Comparison of ENCODE assay signal across 8 cellular contexts in the genomic region with DNA sequence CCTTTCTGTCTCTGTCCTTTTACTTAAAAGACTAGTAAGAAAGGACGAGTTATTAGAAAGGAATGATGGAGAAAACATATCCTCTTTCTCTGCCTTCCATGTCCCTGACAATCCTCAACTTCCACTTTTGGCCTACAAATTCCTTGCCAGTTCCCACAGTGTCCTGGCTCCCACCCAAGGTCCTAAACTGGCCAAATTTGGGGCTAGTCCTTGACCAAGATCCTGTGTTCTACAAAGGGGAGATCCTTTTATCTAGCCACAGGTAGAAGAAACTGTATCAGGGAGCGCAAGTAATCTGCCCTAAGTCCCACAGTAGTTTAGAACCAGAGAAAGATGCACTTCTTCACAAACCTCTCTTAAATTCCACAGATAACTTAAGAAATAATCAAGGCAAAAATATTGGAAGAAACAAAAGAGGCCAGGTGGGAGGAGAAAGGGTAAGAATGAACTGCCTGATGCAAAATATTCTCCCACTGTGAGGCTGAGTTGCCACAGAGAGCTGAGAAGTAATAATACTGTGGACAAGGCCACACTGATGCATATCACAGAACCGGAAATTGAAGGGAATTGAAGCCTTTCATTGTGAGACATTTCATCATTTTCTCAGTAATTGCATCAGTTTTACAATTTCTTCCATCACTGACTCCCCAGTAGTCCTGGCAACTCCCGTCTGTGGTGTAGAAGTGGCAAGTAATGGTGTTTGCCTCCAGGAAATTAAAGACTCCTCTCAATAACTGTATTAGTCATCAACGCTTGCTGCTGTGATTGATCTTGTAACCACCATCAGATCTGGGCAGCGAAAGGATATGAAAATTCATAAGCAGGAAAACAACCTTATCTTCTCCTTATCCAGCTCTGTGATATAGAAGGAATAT. TPM values are rescaled to one million over a fixed set of nuclear protein-coding genes. Genes with fewer than 3 reads are reported as not detected.
A peak's percentile ranks its signal among the peaks of the same experiment; 100 is the strongest.
DNase-seq lines count a peak whose midpoint lies in the region; ATAC-seq and TF ChIP-seq lines count a peak whose summit lies in the region.

No MANE protein-coding gene starts in this region.

- TF ChIP-seq EP300 in stomach (IDR thresholded peaks at IDR 0.05): no peak

- no peak for TF ChIP-seq CTCF in breast epithelium (IDR thresholded peaks at IDR 0.05)
- no peak for TF ChIP-seq CTCF in stomach (IDR thresholded peaks at IDR 0.05)

- H3K27ac ChIP-seq in breast epithelium (peak overlapping the region; percentile 80 to 86), stomach (no peak overlapping the region)

- H3K4me1 ChIP-seq in breast epithelium: peaks cover 0 to 4% of the 10 kb centered on the region in 2 donors
- no peaks in the 10 kb centered on the region for H3K4me1 ChIP-seq in stomach

- H3K4me3 ChIP-seq in breast epithelium (no peak overlapping the region), stomach (no peak overlapping the region)

- H3K9me3 ChIP-seq in breast epithelium (no peaks in the 10 kb centered on the region), stomach (no peaks in the 10 kb centered on the region)

- TF ChIP-seq POLR2A in breast epithelium (IDR thresholded peaks at IDR 0.05) (no peak), stomach (IDR thresholded peaks at IDR 0.05) (no peak)

- H3K27me3 ChIP-seq in breast epithelium (no peaks in the 10 kb centered on the region), stomach (peaks cover 0 to 7% (median 0%) of the 10 kb centered on the region in 3 donors)

- H3K36me3 ChIP-seq in breast epithelium (no peaks in the 10 kb centered on the region), stomach (no peaks in the 10 kb centered on the region)

- DNase-seq in stimulated activated naive CD4-positive, alpha-beta T cell treated with Interleukin-2 at 50 U/mL for 16 hours (lab: John Stamatoyannopoulos, UW): peak; percentile 12
- no peak for DNase-seq in stimulated activated naive CD4-positive, alpha-beta T cell (lab: John Stamatoyannopoulos, UW)
- peak; percentile 12 for DNase-seq in NCI-H226
- peak in 1 of 2 donors; percentile 44 for DNase-seq in breast epithelium (ENCODE audit: low spot score in 2 of 2)
- DNase-seq in stomach: no peak
- no peak for DNase-seq in NCI-H187 (lab: John Stamatoyannopoulos, UW)

- ATAC-seq in GM19397 (IDR thresholded peaks at IDR 0.05; ENCODE audit: unreplicated experiment) (no peak), HG03439 (IDR thresholded peaks at IDR 0.05; ENCODE audit: unreplicated experiment) (no peak)

- WGBS in stomach, 5 donors: 51 to 59% (median 54%) methylated on average over 6 of the region's 6 CpGs

- intact Hi-C loops in breast epithelium (cut with DNase I; ENCODE audit: low total_unique reads): no loop called here
- intact Hi-C loops in stomach (cut with DNase I; ENCODE audit: low total_unique reads): no loop called here

RNA-seq across cellular contexts. Expression of a gene that starts 47.2 kb away (rescaled TPM):
- 10 to 100 TPM in 2 of 3 donors, under 1 TPM in 1; 0.96 to 49.8 (median 19.0) TPM for total RNA-seq in breast epithelium
- total RNA-seq in stomach: 10 to 100 TPM in 1 of 5 donors, 1 to 10 TPM in 1, under 1 TPM in 1, not detected in 2; 0.43 to 12.5 (median 9.5) TPM
- 1 to 10 TPM; 1.3 to 4.9 (median 3.7) TPM for polyA plus RNA-seq in stomach

Comparison
In these comparisons a context has a peak if more than half of its experiments do, and no peak if none do; other contexts are left out.
1. DNase-seq: peak in stimulated activated naive CD4-positive, alpha-beta T cell treated with Interleukin-2 at 50 U/mL for 16 hours (single experiment) and NCI-H226 (single experiment); none in stimulated activated naive CD4-positive, alpha-beta T cell (0 of 6), stomach (single experiment) and NCI-H187 (0 of 2).
2. H3K27ac ChIP-seq: peak in breast epithelium (2 of 2); none in stomach (0 of 5).